ENCODE assay signal across 9 cellular contexts in genomic region chr19:47133021-47133471, GRCh38. TPM values are rescaled to one million over a fixed set of nuclear protein-coding genes. Genes with fewer than 3 reads are reported as not detected.
DNase-seq lines count a peak whose midpoint lies in the region; ATAC-seq and TF ChIP-seq lines count a peak whose summit lies in the region.
"Had no signal": no experiment of that assay in that cellular context is flagged by ENCODE, and none has a peak within 500 bp of the region (broad histone marks: within the 10 kb centered on the region; RNA-seq: fewer than 3 reads in every experiment).

No MANE protein-coding gene starts in this region.

- H3K36me3 ChIP-seq in HAP-1 (replicated peaks), result peaks cover 35% of the 10 kb centered on the region
- no peaks in the 10 kb centered on the region for H3K36me3 ChIP-seq in mucosa of descending colon (ENCODE audit: low read depth)
- H3K36me3 ChIP-seq in transverse colon, result no peaks in the 10 kb centered on the region

- no peaks in the 10 kb centered on the region for H3K27me3 ChIP-seq in HAP-1 (ENCODE audit: low read depth)
- H3K27me3 ChIP-seq in transverse colon, result no peaks in the 10 kb centered on the region

- peak overlapping the region; percentile 97 for H3K4me3 Mint-ChIP-seq in activated CD4-positive, alpha-beta memory T cell treated with anti-CD3 and anti-CD28 coated beads, Interleukin-2, amount 10 ng/mL, durations not matched to agents 7 days and 5 days
- peak overlapping the region; percentile 97 for H3K4me3 Mint-ChIP-seq in mesothelial cell of epicardium

- intact Hi-C loops in mucosa of descending colon (cut with DNase I, micrococcal nuclease) (no loop called here), transverse colon (cut with DNase I; ENCODE audit: low total_unique reads) (no loop called here)

- ATAC-seq in mucosa of descending colon, result no peak

- H3K4me1 ChIP-seq in HAP-1 (peaks cover 28% of the 10 kb centered on the region), mucosa of descending colon (ENCODE audit: low read depth) (peaks cover 5% of the 10 kb centered on the region), transverse colon (peaks cover 0 to 42% (median 17%) of the 10 kb centered on the region in 4 donors)

- H3K27ac Mint-ChIP-seq in activated CD4-positive, alpha-beta memory T cell treated with anti-CD3 and anti-CD28 coated beads, Interleukin-2, amount 10 ng/mL, durations not matched to agents 7 days and 5 days, result peak overlapping the region; percentile 59
- H3K27ac Mint-ChIP-seq in mesothelial cell of epicardium, result peak overlapping the region; percentile 99

- no peak for TF ChIP-seq POLR2A in transverse colon (IDR thresholded peaks at IDR 0.05)

- no peak for TF ChIP-seq EP300 in transverse colon (IDR thresholded peaks at IDR 0.05; ENCODE audit: low read depth)

- WGBS in transverse colon (ENCODE audit: low coverage in 1 of 2), 2 donors, result 90% methylated on average over 11 of the region's 11 CpGs; no CpG with 5 or more reads in 1 of the 2 donors

- H3K9me3 Mint-ChIP-seq in activated CD4-positive, alpha-beta memory T cell treated with anti-CD3 and anti-CD28 coated beads, Interleukin-2, amount 10 ng/mL, durations not matched to agents 7 days and 5 days, result peaks cover 2% of the 10 kb centered on the region
- peaks cover 4% of the 10 kb centered on the region for H3K9me3 Mint-ChIP-seq in mesothelial cell of epicardium

- CTCF ChIA-PET in activated CD4-positive, alpha-beta memory T cell treated with anti-CD3 and anti-CD28 coated beads, Interleukin-2, amount 10 ng/mL, durations not matched to agents 7 days and 5 days (lab: Charles Lee), result interaction anchor here (0.6 to 4.0 kb wide), 11 partner anchors 10 to 1824 kb away, joined by 3 to 36 read pairs (median 4); no protein-coding TSS in a partner anchor

- in situ Hi-C loops in HAP-1 (cut with MboI; ENCODE audit: low sequenced_read_pairs) (no loop called here), KBM-7 (cut with MboI; ENCODE audit: low pct_unique_long_range_greater_than_20kb, low sequenced_read_pairs) (no loop called here), transverse colon (cut with MboI; ENCODE audit: low pct_ligation_motif_present in 1 of 4, low pct_unique_long_range_greater_than_20kb in 1 of 4, low sequenced_read_pairs in 3 of 4) (no loop called here)

- POLR2A ChIA-PET in activated CD4-positive, alpha-beta memory T cell treated with anti-CD3 and anti-CD28 coated beads, Interleukin-2, amount 10 ng/mL, durations not matched to agents 7 days and 5 days (lab: Charles Lee), result interaction anchor here (0.8 to 4.7 kb wide), 9 partner anchors 12 to 140 kb away, joined by 3 to 88 read pairs (median 15); partner anchors contain the start of genes CCDC9 and ZC3H4

- H3K4me3 ChIP-seq in HAP-1 (peak overlapping the region; percentile 95), mucosa of descending colon (no peak overlapping the region), transverse colon (no peak overlapping the region)

- no peaks in the 10 kb centered on the region for H3K27me3 Mint-ChIP-seq in activated CD4-positive, alpha-beta memory T cell treated with anti-CD3 and anti-CD28 coated beads, Interleukin-2, amount 10 ng/mL, durations not matched to agents 7 days and 5 days
- H3K27me3 Mint-ChIP-seq in mesothelial cell of epicardium (ENCODE audit: low read depth), result no peaks in the 10 kb centered on the region

- H3K9me3 ChIP-seq in HAP-1 (peaks cover 7% of the 10 kb centered on the region), mucosa of descending colon (no peaks in the 10 kb centered on the region), transverse colon (no peaks in the 10 kb centered on the region)

- TF ChIP-seq CTCF in C4-2B (conservative IDR thresholded peaks at IDR 0.05) (no peak), mesothelial cell of epicardium (IDR thresholded peaks at IDR 0.05; ENCODE audit: unreplicated experiment) (no peak), mucosa of descending colon (IDR thresholded peaks at IDR 0.05) (no peak), transverse colon (IDR thresholded peaks at IDR 0.05) (no peak)

- peak overlapping the region; percentile 93 for H3K27ac ChIP-seq in C4-2B
- H3K27ac ChIP-seq in transverse colon, result no peak overlapping the region

- H3K4me1 Mint-ChIP-seq in activated CD4-positive, alpha-beta memory T cell treated with anti-CD3 and anti-CD28 coated beads, Interleukin-2, amount 10 ng/mL, durations not matched to agents 7 days and 5 days, result peaks cover 53% of the 10 kb centered on the region
- peaks cover 43% of the 10 kb centered on the region for H3K4me1 Mint-ChIP-seq in mesothelial cell of epicardium

- no peak for DNase-seq in HAP-1 (ENCODE audit: low spot score in 2 of 2)
- no peak for DNase-seq in activated CD4-positive, alpha-beta memory T cell treated with anti-CD3 and anti-CD28 coated beads, Interleukin-2, amount 10 ng/mL, durations not matched to agents 7 days and 5 days
- no peak for DNase-seq in mesothelial cell of epicardium (ENCODE audit: low spot score in 2 of 2, unreplicated experiment in 2 of 2)
- DNase-seq in KBM-7, result no peak
- no peak for DNase-seq in mucosa of descending colon
- DNase-seq in transverse colon, result no peak
- no peak for DNase-seq in HK-2 (ENCODE audit: unreplicated experiment)
- DNase-seq: NCI-H526 had no signal

- peaks cover 50% of the 10 kb centered on the region for H3K36me3 Mint-ChIP-seq in activated CD4-positive, alpha-beta memory T cell treated with anti-CD3 and anti-CD28 coated beads, Interleukin-2, amount 10 ng/mL, durations not matched to agents 7 days and 5 days (ENCODE audit: low read depth)
- H3K36me3 Mint-ChIP-seq in mesothelial cell of epicardium, result peaks cover 5% of the 10 kb centered on the region

RNA-seq across cellular contexts. Expression of gene SAE1, which starts 2.4 kb away (rescaled TPM):
- total RNA-seq in activated CD4-positive, alpha-beta memory T cell treated with anti-CD3 and anti-CD28 coated beads, Interleukin-2, amount 10 ng/mL, durations not matched to agents 7 days and 5 days, result 100 to 1,000 TPM; 150 TPM
- total RNA-seq in mesothelial cell of epicardium (137 to 141 TPM (median 138 TPM) in 3 replicates), mucosa of descending colon (100 to 1,000 TPM in 1 of 3 donors, 10 to 100 TPM in 2; 41.7 to 133 (median 66.4) TPM), transverse colon (10 to 100 TPM; 27.3 to 85.4 (median 51.8) TPM)

RNA-seq across cellular contexts. Expression of gene ZC3H4, which starts 19.5 kb away (rescaled TPM):
- 100 to 1,000 TPM in 1 of 2 experiments, 10 to 100 TPM in 1; 98.3 to 104 TPM for total RNA-seq in activated CD4-positive, alpha-beta memory T cell treated with anti-CD3 and anti-CD28 coated beads, Interleukin-2, amount 10 ng/mL, durations not matched to agents 7 days and 5 days
- total RNA-seq in mesothelial cell of epicardium, result 65.3 to 68.7 TPM (median 67.9 TPM) in 3 replicates
- total RNA-seq in mucosa of descending colon, result 10 to 100 TPM; 44.4 to 53.4 (median 52.8) TPM
- 10 to 100 TPM; 25.4 to 32.2 (median 28.0) TPM for total RNA-seq in transverse colon
